Comparison of ENCODE assay signal across 8 cellular contexts in genomic region chr17:60391419-60392041, GRCh38. TPM values are rescaled to one million over a fixed set of nuclear protein-coding genes. Genes with fewer than 3 reads are reported as not detected.
DNase-seq lines count a peak whose midpoint lies in the region; ATAC-seq and TF ChIP-seq lines count a peak whose summit lies in the region.

No MANE protein-coding gene starts in this region.

- DNase-seq in H9: no peak
- no peak for DNase-seq in NB4 (ENCODE audit: low read depth)
- DNase-seq in caudate nucleus (lab: John Stamatoyannopoulos, UW): peak in 12 of 61 donors; percentile 34 to 79 (median 58)
- DNase-seq in lower lobe of right lung: no peak
- no peak for DNase-seq in tibial artery
- no peak for DNase-seq in activated CD8-positive, alpha-beta memory T cell treated with anti-CD3 and anti-CD28 coated beads for 24 hours
- DNase-seq in LoVo (ENCODE audit: low spot score): no peak

- H3K23me2 ChIP-seq in H9 (ENCODE audit: insufficient read length, low read depth, low read length, poor library complexity, severe bottlenecking): peaks cover 10% of the 10 kb centered on the region

- no peaks in the 10 kb centered on the region for H3K9me3 Mint-ChIP-seq in H9

- H2BK12ac ChIP-seq in H9 (ENCODE audit: insufficient read length, low read depth, low read length): no peak overlapping the region

- peaks cover 44 to 47% of the 10 kb centered on the region in 2 experiments for H3K4me1 Mint-ChIP-seq in H9

- H2BK120ac ChIP-seq in H9 (ENCODE audit: low read depth, low read length, poor library complexity, severe bottlenecking): no peak overlapping the region

- H3K9me3 ChIP-seq in H9 (ENCODE audit: control insufficient read depth, low read depth, low read length) (no peaks in the 10 kb centered on the region), lower lobe of right lung (no peaks in the 10 kb centered on the region), tibial artery (no peaks in the 10 kb centered on the region)

- peak overlapping the region; percentile 39 for H3K23ac ChIP-seq in H9 (ENCODE audit: insufficient read length, low read depth, low read length)

- peak overlapping the region; percentile 99 for H3K4me2 ChIP-seq in H9 (ENCODE audit: insufficient read depth, insufficient read length, low read length)

- intact Hi-C loops in lower lobe of right lung (cut with DNase I) (no loop called here), tibial artery (cut with DNase I; ENCODE audit: low total_unique reads) (no loop called here)

- H4K5ac ChIP-seq in H9 (ENCODE audit: insufficient read length, low read depth, low read length): no peak overlapping the region

- no peak overlapping the region for H4K91ac ChIP-seq in H9 (ENCODE audit: insufficient read length, low read depth, low read length)

- H2AFZ ChIP-seq in H9 (ENCODE audit: low read length): no peak overlapping the region

- H3K4me3 Mint-ChIP-seq in H9: peak overlapping the region; percentile 89 to 98

- H3K27ac ChIP-seq in H9 (ENCODE audit: insufficient read length, low read depth, low read length): peak overlapping the region; percentile 1
- peak overlapping the region; percentile 98 for H3K27ac ChIP-seq in caudate nucleus (ENCODE audit: low read depth, low read length)
- H3K27ac ChIP-seq in lower lobe of right lung: peak overlapping the region; percentile 93
- peak overlapping the region; percentile 93 to 96 for H3K27ac ChIP-seq in tibial artery

- H3K79me2 ChIP-seq in H9 (ENCODE audit: insufficient read depth, low read length): peaks cover 27% of the 10 kb centered on the region; the same call in 1 of the 2 replicates

- TF ChIP-seq CTCF in H9 (conservative IDR thresholded peaks at IDR 0.05) (no peak), NB4 (IDR thresholded peaks at IDR 0.05; ENCODE audit: low read depth, low read length) (no peak), lower lobe of right lung (IDR thresholded peaks at IDR 0.05) (no peak), tibial artery (IDR thresholded peaks at IDR 0.05) (no peak)

- H3K56ac ChIP-seq in H9 (ENCODE audit: insufficient read length, low read depth, low read length): no peak overlapping the region

- H3K18ac ChIP-seq in H9 (ENCODE audit: insufficient read length, low read depth, low read length): peak overlapping the region; percentile 38

- peaks cover 6% of the 10 kb centered on the region; the same call in 1 of the 2 replicates for H3K4me1 ChIP-seq in H9 (ENCODE audit: insufficient read depth, low read length)
- peaks cover 67% of the 10 kb centered on the region for H3K4me1 ChIP-seq in lower lobe of right lung
- peaks cover 0 to 47% (median 15%) of the 10 kb centered on the region in 4 donors for H3K4me1 ChIP-seq in tibial artery

- peak overlapping the region; percentile 79 to 93 (median 88) for H3K27ac Mint-ChIP-seq in H9

- H3K36me3 ChIP-seq in lower lobe of right lung (no peaks in the 10 kb centered on the region), tibial artery (no peaks in the 10 kb centered on the region)

- H3K27me3 Mint-ChIP-seq in H9 (ENCODE audit: low read depth): no peaks in the 10 kb centered on the region

- no peaks in the 10 kb centered on the region for H4K20me1 ChIP-seq in H9 (ENCODE audit: control insufficient read depth, insufficient read depth, insufficient read length)

- H4K8ac ChIP-seq in H9 (replicated peaks; ENCODE audit: insufficient read length, low read depth, low read length): no peak overlapping the region

- H2BK15ac ChIP-seq in H9 (ENCODE audit: low read depth, low read length): no peak overlapping the region

- no CpG with 5 or more reads among the region's 39 CpGs for WGBS in H9 (ENCODE audit: extremely low coverage, insufficient read length, low lambda C conversion rate)

- H2BK20ac ChIP-seq in H9 (ENCODE audit: low read depth, low read length, poor library complexity, severe bottlenecking): no peak overlapping the region

- no peak overlapping the region for H2BK5ac ChIP-seq in H9 (ENCODE audit: insufficient read length, low read length)

- no peaks in the 10 kb centered on the region for H3K79me1 ChIP-seq in H9 (ENCODE audit: insufficient read depth, low read depth, low read length, poor library complexity, severe bottlenecking)

- peak overlapping the region; percentile 60; the same call in 1 of the 2 replicates for H3K14ac ChIP-seq in H9 (ENCODE audit: insufficient read depth, low read length)

- ATAC-seq in GM18498 (IDR thresholded peaks at IDR 0.05; ENCODE audit: unreplicated experiment): peak; percentile 23
- ATAC-seq in lower lobe of right lung: peak; percentile 73 to 79

- H3K4me3 ChIP-seq in NB4 (ENCODE audit: low read depth, low read length) (peak overlapping the region; percentile 92), lower lobe of right lung (peak overlapping the region; percentile 75), tibial artery (peak overlapping the region; percentile 83 to 96)

- no peak for TF ChIP-seq POLR2A in NB4 (IDR thresholded peaks at IDR 0.05; ENCODE audit: extremely low read depth, insufficient read length)

- H3K27me3 ChIP-seq in H9 (ENCODE audit: insufficient read depth, low read length): no peaks in the 10 kb centered on the region
- no peaks in the 10 kb centered on the region for H3K27me3 ChIP-seq in lower lobe of right lung (ENCODE audit: low read depth)
- H3K27me3 ChIP-seq in tibial artery: no peaks in the 10 kb centered on the region

- no peaks in the 10 kb centered on the region for H3K36me3 Mint-ChIP-seq in H9 (ENCODE audit: insufficient read depth in 1 of 3, low read depth in 3 of 3)

- H3T11ph ChIP-seq in H9 (ENCODE audit: low read length): no peak overlapping the region

- peak overlapping the region; percentile 82 for H3K9ac ChIP-seq in H9 (ENCODE audit: extremely low read depth, insufficient read length, low read length)

- H2AK5ac ChIP-seq in H9 (ENCODE audit: insufficient read length, low read length): no peak overlapping the region

- no peak overlapping the region for H3K4ac ChIP-seq in H9 (ENCODE audit: low read depth, low read length)

RNA-seq across cellular contexts. Expression of gene USP32, which starts 0.4 kb away (rescaled TPM):
- total RNA-seq in H9 (2021): 73.5 and 74.7 TPM in 2 replicates
- 68.9 TPM for total RNA-seq in lower lobe of right lung

RNA-seq across cellular contexts. Expression of gene CHCT1, which starts 30.8 kb away (rescaled TPM):
- total RNA-seq in H9 (2021) (not detected in 2 replicates), lower lobe of right lung (not detected)

Comparison
In these comparisons a context has a peak if more than half of its experiments do, and no peak if none do; other contexts are left out.
1. H3K27ac ChIP-seq: peak in every context shown above with its lines; median percentile 98 in caudate nucleus; 94 in tibial artery; 93 in lower lobe of right lung; 1 in H9.